7 cellular contexts compared by ENCODE assay signal in the genomic region with DNA sequence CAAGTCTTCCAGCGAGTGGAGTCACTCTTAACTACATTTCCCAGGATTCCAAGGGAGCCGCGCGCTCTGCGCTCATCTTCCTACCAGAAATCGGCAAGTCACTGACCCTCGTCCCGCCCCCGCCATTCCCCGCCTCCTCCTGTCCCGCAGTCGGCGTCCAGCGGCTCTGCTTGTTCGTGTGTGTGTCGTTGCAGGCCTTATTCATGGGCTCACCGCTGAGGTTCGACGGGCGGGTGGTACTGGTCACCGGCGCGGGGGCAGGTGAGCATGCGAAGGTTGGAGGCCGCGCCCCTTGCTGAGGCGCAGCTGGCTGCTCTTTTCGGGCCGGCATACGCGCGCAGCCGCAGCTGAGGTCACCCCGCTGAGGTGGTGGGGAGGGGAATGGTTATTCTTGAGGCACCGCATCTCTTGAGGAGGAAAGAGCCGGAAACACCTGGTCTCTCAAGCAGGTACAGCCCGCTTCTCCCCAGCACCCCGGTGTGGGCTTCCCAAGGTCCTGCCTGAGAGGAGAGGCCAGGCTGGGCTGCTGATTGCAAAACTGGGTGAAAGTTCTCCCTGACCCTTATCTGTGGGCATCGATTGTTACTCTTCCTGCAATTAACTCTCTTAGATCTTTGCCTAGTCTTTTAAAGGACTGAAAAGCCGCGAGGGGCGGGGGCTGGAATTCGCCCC.
A peak's percentile ranks its signal among the peaks of the same experiment; 100 is the strongest.
DNase-seq lines count a peak whose midpoint lies in the region; ATAC-seq and TF ChIP-seq lines count a peak whose summit lies in the region.

A gene with protein sequence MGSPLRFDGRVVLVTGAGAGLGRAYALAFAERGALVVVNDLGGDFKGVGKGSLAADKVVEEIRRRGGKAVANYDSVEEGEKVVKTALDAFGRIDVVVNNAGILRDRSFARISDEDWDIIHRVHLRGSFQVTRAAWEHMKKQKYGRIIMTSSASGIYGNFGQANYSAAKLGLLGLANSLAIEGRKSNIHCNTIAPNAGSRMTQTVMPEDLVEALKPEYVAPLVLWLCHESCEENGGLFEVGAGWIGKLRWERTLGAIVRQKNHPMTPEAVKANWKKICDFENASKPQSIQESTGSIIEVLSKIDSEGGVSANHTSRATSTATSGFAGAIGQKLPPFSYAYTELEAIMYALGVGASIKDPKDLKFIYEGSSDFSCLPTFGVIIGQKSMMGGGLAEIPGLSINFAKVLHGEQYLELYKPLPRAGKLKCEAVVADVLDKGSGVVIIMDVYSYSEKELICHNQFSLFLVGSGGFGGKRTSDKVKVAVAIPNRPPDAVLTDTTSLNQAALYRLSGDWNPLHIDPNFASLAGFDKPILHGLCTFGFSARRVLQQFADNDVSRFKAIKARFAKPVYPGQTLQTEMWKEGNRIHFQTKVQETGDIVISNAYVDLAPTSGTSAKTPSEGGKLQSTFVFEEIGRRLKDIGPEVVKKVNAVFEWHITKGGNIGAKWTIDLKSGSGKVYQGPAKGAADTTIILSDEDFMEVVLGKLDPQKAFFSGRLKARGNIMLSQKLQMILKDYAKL (plus strand): TSS at position 125 of the 672 bp plus-strand sequence. CDS start 79 bp downstream, at position 204.

- peak within 1 kb of the TSS; percentile 86 for H3K4me3 ChIP-seq in astrocyte of the cerebellum (ENCODE audit: low read depth, low read length)

- ATAC-seq in GM18505 (IDR thresholded peaks at IDR 0.05; ENCODE audit: unreplicated experiment) (peak; percentile 98), HG02970 (IDR thresholded peaks at IDR 0.05; ENCODE audit: low FRiP score, unreplicated experiment) (peak; percentile 95)

- DNase-seq in NCI-H1930 (lab: John Stamatoyannopoulos, UW): peak; percentile 48 to 67
- DNase-seq in T-helper 9 cell: peak; percentile 67
- DNase-seq in astrocyte of the cerebellum (ENCODE audit: low read depth): peak; percentile 75
- DNase-seq in hippocampal formation (lab: John Stamatoyannopoulos, UW): peak; percentile 86 to 88
- DNase-seq in retina: peak; percentile 93

- in situ Hi-C loops in astrocyte of the cerebellum (cut with HindIII; ENCODE audit: low sequenced_read_pairs): no loop called here

- no peak for TF ChIP-seq CTCF in astrocyte of the cerebellum (IDR thresholded peaks at IDR 0.05; ENCODE audit: low read depth, low read length, missing control alignments)

- TF ChIP-seq POLR2A in GM18505 (IDR thresholded peaks at IDR 0.05; ENCODE audit: borderline replicate concordance, extremely low read depth, insufficient read depth, insufficient read length): peak; percentile 68

Comparison
In these comparisons a context has a peak if more than half of its experiments do, and no peak if none do; other contexts are left out.
1. Peak in every context shown above with its lines: DNase-seq, ATAC-seq and H3K4me3 ChIP-seq.